ENCODE assay signal across 8 cellular contexts in the genomic region with DNA sequence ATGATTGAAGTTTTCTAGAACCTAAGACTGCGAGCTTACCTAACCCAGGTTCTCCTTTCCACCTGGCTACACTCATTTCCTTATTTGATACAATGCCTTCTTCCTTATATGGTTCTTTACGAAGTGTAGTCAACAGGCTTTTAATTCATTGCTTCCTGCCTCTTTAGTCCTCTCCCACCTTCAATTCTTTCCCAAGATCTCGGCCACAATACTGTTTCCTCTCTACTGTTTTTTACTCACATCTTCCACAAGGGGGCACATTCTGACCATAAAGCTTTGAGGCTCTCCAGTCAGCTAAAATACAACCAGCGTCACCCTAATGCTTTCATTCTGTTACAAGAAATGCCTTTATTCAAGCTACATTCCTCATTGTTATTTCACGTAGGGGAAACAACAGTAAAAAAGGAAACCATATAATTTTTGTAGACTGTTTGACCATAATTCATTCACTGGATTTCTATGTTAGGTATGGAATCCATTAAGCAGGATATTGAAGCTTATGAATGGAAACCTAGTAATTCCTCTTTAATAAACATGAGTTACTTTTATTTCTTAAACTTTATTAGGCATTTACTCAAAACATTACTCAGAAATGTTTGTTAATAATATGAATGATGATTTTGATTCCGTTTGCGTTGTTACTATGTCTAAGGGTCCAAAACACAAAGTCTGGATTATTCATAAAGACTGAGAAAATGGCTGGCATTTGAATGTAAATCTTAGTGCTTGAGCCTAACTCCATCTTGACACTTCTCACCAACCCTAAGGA. TPM values are rescaled to one million over a fixed set of nuclear protein-coding genes. Genes with fewer than 3 reads are reported as not detected.
DNase-seq lines count a peak whose midpoint lies in the region; ATAC-seq and TF ChIP-seq lines count a peak whose summit lies in the region.

No MANE protein-coding gene starts in this region.

- TF ChIP-seq CTCF in AG09319 (IDR thresholded peaks at IDR 0.05; ENCODE audit: low read depth, low read length) (peak; percentile 71), epithelial cell of esophagus (IDR thresholded peaks at IDR 0.05; ENCODE audit: insufficient read depth, low read depth, low read length, missing control alignments) (peak; percentile 80)

- no peak overlapping the region for H3K4me3 ChIP-seq in epithelial cell of esophagus (ENCODE audit: low read length)

- DNase-seq in AG09319 (ENCODE audit: extremely low read depth, low read depth) (peak; percentile 79), NCI-H1092 (lab: John Stamatoyannopoulos, UW) (peak; percentile 53), SIG-M5 treated with dmso at 0.1 percent for 504 hours (lab: John Stamatoyannopoulos, UW; ENCODE audit: unreplicated experiment) (peak; percentile 83), epithelial cell of esophagus (ENCODE audit: low read depth) (peak; percentile 73), mucosa of gallbladder (ENCODE audit: low spot score) (peak; percentile 29), 8988T (no peak)

- ATAC-seq in GM18508 (IDR thresholded peaks at IDR 0.05; ENCODE audit: insufficient read depth, unreplicated experiment): peak; percentile 90
- ATAC-seq in HG02884 (IDR thresholded peaks at IDR 0.05; ENCODE audit: unreplicated experiment): peak; percentile 94

RNA-seq across cellular contexts. Expression of gene VEPH1, which starts 29.5 kb away (rescaled TPM):
- total RNA-seq in mucosa of gallbladder: 3.1 TPM
